ENCODE assay signal across 24 cellular contexts in the genomic region with DNA sequence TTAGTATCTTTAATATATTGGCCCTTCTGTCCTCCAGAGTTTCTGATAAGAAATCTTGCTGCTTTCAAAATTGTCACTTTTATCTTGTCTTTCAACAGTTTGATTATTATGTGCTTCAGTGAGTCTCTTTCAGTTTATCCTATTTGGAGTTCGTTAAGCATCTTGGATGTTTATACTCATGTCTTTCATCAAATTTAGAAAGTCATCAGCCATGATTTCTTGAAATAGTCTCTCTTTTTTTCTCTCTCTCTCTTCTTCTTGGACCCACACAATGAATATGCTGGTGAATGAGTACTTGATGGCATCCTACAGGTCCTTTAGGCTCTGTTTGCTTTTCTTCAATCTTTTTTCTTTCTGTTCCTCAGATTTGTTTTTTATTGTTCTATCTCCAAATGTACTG.
"Had no signal": no experiment of that assay in that cellular context is flagged by ENCODE, and none has a peak within 500 bp of the region (broad histone marks: within the 10 kb centered on the region; RNA-seq: fewer than 3 reads in every experiment).

No MANE protein-coding gene starts in this region.

- H3K4me3 ChIP-seq: stomach, suprapubic skin, testis, thoracic aorta, thyroid gland, tibial artery, tibial nerve, transverse colon, upper lobe of left lung, upper lobe of right lung, uterus, vagina had no signal

- H3K4me1 ChIP-seq: stomach, suprapubic skin, testis, thyroid gland, tibial artery, tibial nerve, transverse colon, upper lobe of left lung, upper lobe of right lung, uterus, vagina had no signal

- H3K9me3 ChIP-seq: suprapubic skin, testis, thyroid gland, upper lobe of right lung, vagina had no signal

- H3K27ac ChIP-seq: stomach, suprapubic skin, testis, thoracic aorta, thyroid gland, tibial artery, tibial nerve, transverse colon, upper lobe of left lung, upper lobe of right lung, uterus, vagina had no signal

- DNase-seq: stimulated activated CD4-positive, alpha-beta T cell treated with anti-CD3 and anti-CD28 coated beads, Interleukin-2, amount 100 ng/mL, for 48 hours; stimulated activated CD4-positive, alpha-beta T cell treated with anti-CD3 and anti-CD28 coated beads, Interleukin-4, amount 100 ng/mL, for 1 hour; stimulated activated CD4-positive, alpha-beta T cell treated with anti-CD3 and anti-CD28 coated beads, Interleukin-4, amount 100 ng/mL, for 24 hours; stimulated activated CD4-positive, alpha-beta T cell treated with anti-CD3 and anti-CD28 coated beads, Interleukin-4, amount 100 ng/mL, for 4 hours; stimulated activated CD8-positive, alpha-beta memory T cell treated with anti-CD3 and anti-CD28 coated beads, Interleukin-4, amount 100 ng/mL, for 48 hours; stimulated activated naive B cell treated with anti-CD40 and anti-IgM and Interleukin-4, amounts not matched to agents 10 μg/mL and 1 μg/mL and 100 μg/mL, for 72 hours; stimulated activated naive CD4-positive, alpha-beta T cell; stimulated activated naive CD4-positive, alpha-beta T cell treated with Interleukin-2 at 50 U/mL for 16 hours; stimulated activated naive CD8-positive, alpha-beta T cell treated with anti-CD3 and anti-CD28 coated beads, Interleukin-15, amount 100 ng/mL, for 72 hours; stimulated activated naive CD8-positive, alpha-beta T cell treated with anti-CD3 and anti-CD28 coated beads, Interleukin-15, Interleukin-2, amounts not matched to agents 100 U/mL and 50 U/mL, for 24 hours; stomach; substantia nigra; testis; thyroid gland; tibial artery; transverse colon; trophoblast cell; upper lobe of left lung; upper lobe of right lung; uterus had no signal

- H3K36me3 ChIP-seq: stomach, suprapubic skin, thoracic aorta, thyroid gland, tibial artery, tibial nerve, transverse colon, upper lobe of left lung, upper lobe of right lung, uterus, vagina had no signal
